ENCODE assay signal across 8 cellular contexts in the genomic region with DNA sequence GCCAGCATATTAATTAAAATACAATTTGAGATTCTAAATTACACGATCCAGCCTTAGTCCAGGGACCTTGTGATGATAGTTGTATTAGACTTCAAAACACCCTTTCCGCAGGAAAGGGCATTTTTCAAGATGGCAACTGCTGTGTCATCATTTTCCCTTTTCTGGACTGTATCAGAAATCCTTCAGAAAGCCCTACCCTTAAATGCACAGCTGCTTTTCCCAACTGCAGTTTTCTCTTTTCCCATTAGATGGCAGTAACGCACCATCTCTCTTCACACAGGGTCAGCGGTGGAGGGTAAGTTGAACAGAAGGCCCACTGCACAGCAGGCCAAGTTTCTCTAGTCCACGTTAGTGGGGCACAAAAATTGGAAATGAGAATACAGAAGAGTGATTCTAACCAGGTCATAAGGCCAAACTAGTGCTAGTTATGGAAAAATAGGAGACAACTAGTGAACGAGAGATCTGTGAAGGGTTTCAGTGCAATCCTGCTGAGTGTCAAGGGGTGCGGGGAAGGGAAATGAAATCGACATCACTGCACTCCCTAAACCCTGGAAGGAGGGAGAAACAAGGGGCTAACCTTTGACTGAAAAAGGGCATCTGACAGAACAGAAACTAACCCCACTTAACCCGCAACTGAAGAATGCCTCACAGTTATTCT. TPM values are rescaled to one million over a fixed set of nuclear protein-coding genes. Genes with fewer than 3 reads are reported as not detected.
DNase-seq lines count a peak whose midpoint lies in the region; ATAC-seq and TF ChIP-seq lines count a peak whose summit lies in the region.

No MANE protein-coding gene starts in this region.

- TF ChIP-seq CTCF in natural killer cell (IDR thresholded peaks at IDR 0.05), result peak; percentile 91
- peak; percentile 83 to 98 (median 96) for TF ChIP-seq CTCF in thyroid gland (IDR thresholded peaks at IDR 0.05)

- WGBS in thyroid gland, 2 donors, result 38 to 40% methylated on average over 9 of the region's 9 CpGs

- DNase-seq in DMS53 (lab: John Stamatoyannopoulos, UW) (peak; percentile 91), HuH-7.5 (ENCODE audit: low spot score) (peak; percentile 83), NT2/D1 (ENCODE audit: low read depth, low spot score) (peak; percentile 75), natural killer cell (peak; percentile 21), thyroid gland (peak; percentile 56 to 61)
- DNase-seq in activated CD8-positive, alpha-beta memory T cell treated with anti-CD3 and anti-CD28 coated beads, Interleukin-2, amount 50 U/mL, for 4 hours, result peak; percentile 44

- H3K4me1 ChIP-seq in NT2/D1 (ENCODE audit: insufficient read depth, insufficient read length), result peaks cover 5% of the 10 kb centered on the region
- peaks cover 9 to 18% of the 10 kb centered on the region in 2 donors for H3K4me1 ChIP-seq in thyroid gland

- no peaks in the 10 kb centered on the region for H3K27me3 Mint-ChIP-seq in natural killer cell (ENCODE audit: low read depth in 2 of 2)

- H3K9me3 Mint-ChIP-seq in natural killer cell, result no peaks in the 10 kb centered on the region

- H3K4me1 Mint-ChIP-seq in natural killer cell, result peaks cover 0 to 5% of the 10 kb centered on the region in 2 donors

- H3K27ac ChIP-seq in thyroid gland, result no peak overlapping the region

- no peak overlapping the region for H3K9ac ChIP-seq in NT2/D1 (ENCODE audit: insufficient read length, low read depth)

- ATAC-seq in esophagus mucosa (peak; percentile 73), natural killer cell (peak; percentile 83 to 95 (median 92)), HG02610 (IDR thresholded peaks at IDR 0.05; ENCODE audit: unreplicated experiment) (no peak)

- no peak overlapping the region for H3K27ac Mint-ChIP-seq in natural killer cell

- H3K9me3 ChIP-seq in NT2/D1 (ENCODE audit: insufficient read depth, low read length) (no peaks in the 10 kb centered on the region), thyroid gland (no peaks in the 10 kb centered on the region)

- H3K4me3 ChIP-seq in NT2/D1 (ENCODE audit: insufficient read length, low read depth), result no peak overlapping the region
- H3K4me3 ChIP-seq in thyroid gland (replicated peaks in 1 of 3), result no peak overlapping the region

- no peak for TF ChIP-seq POLR2A in thyroid gland (IDR thresholded peaks at IDR 0.05)

- no peaks in the 10 kb centered on the region for H3K36me3 Mint-ChIP-seq in natural killer cell

- H3K27me3 ChIP-seq in NT2/D1 (ENCODE audit: insufficient read depth, insufficient read length) (no peaks in the 10 kb centered on the region), thyroid gland (no peaks in the 10 kb centered on the region)

- no peak overlapping the region for H3K4me3 Mint-ChIP-seq in natural killer cell

- H3K36me3 ChIP-seq in NT2/D1 (ENCODE audit: insufficient read depth, insufficient read length, low read length) (peaks cover 7% of the 10 kb centered on the region), thyroid gland (no peaks in the 10 kb centered on the region)

- intact Hi-C loops in natural killer cell (cut with micrococcal nuclease), result loop anchor here (1.0 kb wide), 2 partner anchors 66 to 398 kb away; no protein-coding TSS in a partner anchor
- intact Hi-C loops in thyroid gland (cut with DNase I), result loop anchor here (5.0 kb wide), 2 partner anchors 67 to 277 kb away; no protein-coding TSS in a partner anchor

RNA-seq across cellular contexts. Expression of gene TDRD10, which starts 22.1 kb away (rescaled TPM):
- 0.44 TPM for total RNA-seq in esophagus mucosa
- under 1 TPM in 1 of 3 donors, not detected in 2; 0.38 TPM for total RNA-seq in natural killer cell
- total RNA-seq in thyroid gland, result 1 to 10 TPM; 5.6 to 9.9 (median 7.3) TPM

RNA-seq across cellular contexts. Expression of gene SHE, which starts 22.3 kb away (rescaled TPM):
- total RNA-seq in esophagus mucosa (1.4 TPM), natural killer cell (under 1 TPM in 2 of 3 donors, not detected in 1; 0.10 to 0.14 TPM), thyroid gland (10 to 100 TPM; 35.8 to 56.0 (median 43.0) TPM)

Comparison
In these comparisons a context has a peak if more than half of its experiments do, and no peak if none do; other contexts are left out.
1. DNase-seq: peak in every context shown above with its lines; median percentile 91 in DMS53; 83 in HuH-7.5; 75 in NT2/D1; 58 in thyroid gland; 44 in activated CD8-positive, alpha-beta memory T cell treated with anti-CD3 and anti-CD28 coated beads, Interleukin-2, amount 50 U/mL, for 4 hours; 21 in natural killer cell.
2. RNA of gene SHE, which starts 22.3 kb away (total RNA-seq): 35.8 to 56.0 TPM in thyroid gland; 1.4 TPM in esophagus mucosa (single experiment) and 0.10 to 0.14 TPM in natural killer cell; every median in the first group is over 10 times any median in the second.